In the genomic region with DNA sequence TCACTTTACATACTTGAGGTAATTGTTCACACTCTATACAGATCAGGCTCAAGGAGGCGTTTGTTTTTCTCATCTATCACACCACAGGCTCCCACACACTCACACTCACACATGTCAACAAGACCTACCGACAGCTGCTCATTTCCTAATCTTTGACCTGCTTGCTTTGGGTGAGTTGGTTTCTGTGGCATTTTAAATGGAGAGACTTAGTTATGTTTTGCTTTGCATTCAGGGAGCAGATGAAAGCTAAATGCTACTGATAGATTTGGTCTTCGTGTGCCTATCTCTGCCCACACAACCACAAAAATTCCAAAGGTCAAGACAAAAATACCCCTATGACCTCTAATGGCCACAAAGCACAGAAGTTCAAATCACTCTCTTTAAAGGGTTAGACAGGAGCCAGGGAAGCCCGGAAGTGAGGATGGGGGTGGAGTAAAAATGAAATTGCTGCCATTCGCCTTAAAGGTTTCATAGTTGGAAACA, we compare ENCODE assay signal across 9 cellular contexts.
DNase-seq lines count a peak whose midpoint lies in the region; TF ChIP-seq lines count a peak whose summit lies in the region.
"Had no signal": no experiment of that assay in that cellular context is flagged by ENCODE, and none has a peak within 500 bp of the region (broad histone marks: within the 10 kb centered on the region; RNA-seq: fewer than 3 reads in every experiment).

No MANE protein-coding gene starts in this region.

- POLR2A ChIA-PET in RWPE1 (lab: Yijun Ruan, JAX; ENCODE audit: low non-redundant PET): no interaction called here

- DNase-seq in NCI-H2227 (lab: John Stamatoyannopoulos, UW; ENCODE audit: unreplicated experiment) (peak; percentile 9), NCI-H2227 treated with DMSO at 0.1 percent for 48 hours (lab: John Stamatoyannopoulos, UW) (no peak), H4 (ENCODE audit: low spot score) (peak; percentile 5), M059J (ENCODE audit: low read depth) (peak; percentile 28), non-pigmented ciliary epithelial cell (ENCODE audit: low read depth) (peak; percentile 10), RWPE1 (ENCODE audit: low spot score) (no peak), NOMO-1 treated with dmso at 0.1 percent for 144 hours (lab: John Stamatoyannopoulos, UW; ENCODE audit: unreplicated experiment) (no peak), NCI-H128 (lab: John Stamatoyannopoulos, UW; ENCODE audit: unreplicated experiment) (no peak)
- DNase-seq: cerebellar nuclear complex had no signal

- TF ChIP-seq CTCF in RWPE1 (conservative IDR thresholded peaks at IDR 0.05; ENCODE audit: low read depth): no peak

- CTCF ChIA-PET in RWPE1 (lab: Yijun Ruan, JAX): no interaction called here

- no peak overlapping the region for H3K27ac ChIP-seq in RWPE1

Comparison
In these comparisons a context has a peak if more than half of its experiments do, and no peak if none do; other contexts are left out.
1. DNase-seq: peak in NCI-H2227 (single experiment), H4 (single experiment), M059J (single experiment) and non-pigmented ciliary epithelial cell (single experiment); none in NCI-H2227 treated with DMSO at 0.1 percent for 48 hours (single experiment), RWPE1 (single experiment), NOMO-1 treated with dmso at 0.1 percent for 144 hours (single experiment) and NCI-H128 (single experiment).